8 cellular contexts compared by ENCODE assay signal in the genomic region with DNA sequence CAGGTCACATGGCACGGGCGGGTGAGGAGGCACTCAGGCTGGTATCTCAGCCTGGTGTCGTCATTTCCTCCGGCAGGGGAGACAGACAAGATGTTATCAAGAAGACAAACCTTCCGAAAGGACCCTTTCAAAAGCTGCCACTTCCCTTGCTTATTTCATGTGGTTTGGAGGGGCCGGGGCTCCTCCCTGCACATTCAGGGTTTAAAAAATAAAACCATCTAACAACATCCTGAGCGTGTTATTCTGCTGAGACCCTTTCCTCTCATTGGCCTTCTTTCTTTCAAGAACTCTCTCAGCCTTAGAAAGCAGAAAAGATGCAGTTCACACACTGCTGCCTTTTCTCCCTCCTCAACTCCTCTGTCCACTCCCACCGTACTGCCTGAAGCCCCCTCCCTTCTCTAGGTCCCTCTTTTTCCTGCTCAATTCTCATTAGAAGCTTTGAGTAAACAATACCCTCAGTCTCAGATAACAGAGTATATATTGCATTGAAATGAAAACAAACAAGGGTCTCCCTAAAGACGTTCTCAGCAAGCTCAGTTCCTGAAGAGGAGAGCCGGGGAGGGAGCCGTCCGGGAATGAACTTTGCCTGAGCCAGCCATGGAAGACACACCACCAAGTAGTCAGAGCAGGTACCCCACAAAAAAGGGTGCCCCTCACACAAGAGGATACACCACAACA. TPM values are rescaled to one million over a fixed set of nuclear protein-coding genes. Genes with fewer than 3 reads are reported as not detected.
A peak's percentile ranks its signal among the peaks of the same experiment; 100 is the strongest.
DNase-seq lines count a peak whose midpoint lies in the region; ATAC-seq and TF ChIP-seq lines count a peak whose summit lies in the region.

No MANE protein-coding gene starts in this region.

- H3K4me1 Mint-ChIP-seq in IgD-negative memory B cell = peaks cover 27 to 45% (median 40%) of the 10 kb centered on the region in 3 donors
- H3K4me1 Mint-ChIP-seq in activated CD8-positive, alpha-beta memory T cell treated with anti-CD3 and anti-CD28 coated beads, Interleukin-2, amount 10 ng/mL, durations not matched to agents 7 days and 5 days = peaks cover 91% of the 10 kb centered on the region

- no peaks in the 10 kb centered on the region for H3K9me3 Mint-ChIP-seq in IgD-negative memory B cell
- no peaks in the 10 kb centered on the region for H3K9me3 Mint-ChIP-seq in activated CD8-positive, alpha-beta memory T cell treated with anti-CD3 and anti-CD28 coated beads, Interleukin-2, amount 10 ng/mL, durations not matched to agents 7 days and 5 days (ENCODE audit: low read depth)

- H3K4me3 ChIP-seq in fibroblast of the aortic adventitia (ENCODE audit: low read depth, low read length) = peak overlapping the region; percentile 33

- no peak for TF ChIP-seq CTCF in fibroblast of the aortic adventitia (IDR thresholded peaks at IDR 0.05; ENCODE audit: insufficient read depth, low read length)

- H3K27me3 Mint-ChIP-seq in IgD-negative memory B cell = no peaks in the 10 kb centered on the region
- no peaks in the 10 kb centered on the region for H3K27me3 Mint-ChIP-seq in activated CD8-positive, alpha-beta memory T cell treated with anti-CD3 and anti-CD28 coated beads, Interleukin-2, amount 10 ng/mL, durations not matched to agents 7 days and 5 days

- ATAC-seq in GM19351 (IDR thresholded peaks at IDR 0.05; ENCODE audit: unreplicated experiment) = peak; percentile 71
- ATAC-seq in activated CD8-positive, alpha-beta memory T cell treated with anti-CD3 and anti-CD28 coated beads, Interleukin-2, amount 10 ng/mL, durations not matched to agents 7 days and 5 days = peak; percentile 91

- peak overlapping the region; percentile 71 to 93 (median 84) for H3K4me3 Mint-ChIP-seq in IgD-negative memory B cell
- H3K4me3 Mint-ChIP-seq in activated CD8-positive, alpha-beta memory T cell treated with anti-CD3 and anti-CD28 coated beads, Interleukin-2, amount 10 ng/mL, durations not matched to agents 7 days and 5 days = peak overlapping the region; percentile 71

- peak; percentile 92 for DNase-seq in activated CD8-positive, alpha-beta memory T cell treated with anti-CD3 and anti-CD28 coated beads, Interleukin-2, amount 10 ng/mL, durations not matched to agents 7 days and 5 days
- DNase-seq in fibroblast of the aortic adventitia (ENCODE audit: low read depth) (no peak), NCI-H2227 (lab: John Stamatoyannopoulos, UW; ENCODE audit: unreplicated experiment) (no peak), DMS114 treated with DMSO at 0.1 percent for 48 hours (lab: John Stamatoyannopoulos, UW; ENCODE audit: unreplicated experiment) (no peak), NCI-H1694 treated with DMSO at 0.1 percent for 48 hours (lab: John Stamatoyannopoulos, UW) (no peak)
- peak; percentile 43 to 48 for DNase-seq in stimulated activated CD4-positive, alpha-beta T cell treated with anti-CD3 and anti-CD28 coated beads, Interleukin-2, amount 100 ng/mL, for 48 hours

- no peaks in the 10 kb centered on the region for H3K36me3 Mint-ChIP-seq in IgD-negative memory B cell
- H3K36me3 Mint-ChIP-seq in activated CD8-positive, alpha-beta memory T cell treated with anti-CD3 and anti-CD28 coated beads, Interleukin-2, amount 10 ng/mL, durations not matched to agents 7 days and 5 days = peaks cover 51% of the 10 kb centered on the region

- CTCF ChIA-PET in activated CD8-positive, alpha-beta memory T cell treated with anti-CD3 and anti-CD28 coated beads, Interleukin-2, amount 10 ng/mL, durations not matched to agents 7 days and 5 days (lab: Charles Lee) = interaction anchor here (1.0 to 2.1 kb wide), 3 partner anchors 10 to 28 kb away, joined by 3 to 10 read pairs (median 4); a partner anchor contains a TSS

- H3K27ac Mint-ChIP-seq in IgD-negative memory B cell = peak overlapping the region; percentile 94 to 96 (median 94)
- H3K27ac Mint-ChIP-seq in activated CD8-positive, alpha-beta memory T cell treated with anti-CD3 and anti-CD28 coated beads, Interleukin-2, amount 10 ng/mL, durations not matched to agents 7 days and 5 days = peak overlapping the region; percentile 94

RNA-seq across cellular contexts. Expression of a gene that starts 9.8 kb away (rescaled TPM):
- polyA plus RNA-seq in IgD-negative memory B cell = 0.48 TPM
- total RNA-seq in activated CD8-positive, alpha-beta memory T cell treated with anti-CD3 and anti-CD28 coated beads, Interleukin-2, amount 10 ng/mL, durations not matched to agents 7 days and 5 days = 10 to 100 TPM; 18.5 to 29.3 TPM
- 10.5 and 27.2 TPM in 2 replicates for total RNA-seq in fibroblast of the aortic adventitia (ENCODE audit: low replicate concordance)

Comparison
In these comparisons a context has a peak if more than half of its experiments do, and no peak if none do; other contexts are left out.
1. DNase-seq: peak in activated CD8-positive, alpha-beta memory T cell treated with anti-CD3 and anti-CD28 coated beads, Interleukin-2, amount 10 ng/mL, durations not matched to agents 7 days and 5 days (single experiment) and stimulated activated CD4-positive, alpha-beta T cell treated with anti-CD3 and anti-CD28 coated beads, Interleukin-2, amount 100 ng/mL, for 48 hours (2 of 2); none in fibroblast of the aortic adventitia (single experiment), NCI-H2227 (single experiment), DMS114 treated with DMSO at 0.1 percent for 48 hours (single experiment) and NCI-H1694 treated with DMSO at 0.1 percent for 48 hours (single experiment).